ENCODE assay signal across 8 cellular contexts in the genomic region with DNA sequence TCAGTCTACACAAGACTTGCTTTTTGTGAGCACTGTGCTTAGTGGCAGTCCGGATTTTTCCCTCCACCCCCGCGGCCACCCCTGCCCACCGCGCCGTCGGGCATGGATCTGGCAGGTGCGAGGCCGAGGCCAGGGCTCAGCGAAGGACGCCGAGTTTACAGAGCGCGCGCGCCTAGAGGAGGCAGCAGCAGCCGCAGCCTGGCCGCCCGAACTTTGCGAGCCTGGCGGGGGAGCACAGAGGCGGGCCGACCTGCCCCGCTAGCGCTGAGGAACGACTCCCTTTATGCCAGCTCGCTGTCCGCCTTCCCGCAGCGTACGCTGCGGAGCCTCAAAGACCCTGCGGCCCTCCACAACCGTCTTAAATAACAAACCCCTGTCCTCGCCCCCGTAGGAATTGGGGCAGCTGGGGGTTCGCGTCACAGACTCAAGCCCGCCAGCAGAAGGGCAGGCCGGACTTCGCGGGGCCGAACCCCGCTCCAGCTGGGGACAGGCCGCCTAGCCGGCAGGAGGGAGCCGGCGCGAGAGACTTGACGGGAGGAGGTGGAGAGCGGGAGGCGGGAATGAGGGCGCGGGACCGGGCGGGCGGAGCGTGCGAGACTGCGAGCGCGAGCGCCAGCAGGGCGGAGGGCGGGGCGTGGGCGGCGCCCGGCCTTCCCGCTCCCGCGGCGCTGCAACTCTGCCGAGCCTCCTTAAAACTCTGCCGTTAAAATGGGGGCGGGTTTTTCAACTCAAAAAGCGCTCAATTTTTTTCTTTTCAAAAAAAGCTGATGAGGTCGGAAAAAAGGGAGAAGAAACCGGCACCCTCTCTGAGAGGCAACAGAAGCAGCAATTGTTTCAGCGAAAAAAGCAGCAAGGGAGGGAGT. TPM values are rescaled to one million over a fixed set of nuclear protein-coding genes. Genes with fewer than 3 reads are reported as not detected.
A peak's percentile ranks its signal among the peaks of the same experiment; 100 is the strongest.
DNase-seq lines count a peak whose midpoint lies in the region; ATAC-seq and TF ChIP-seq lines count a peak whose summit lies in the region.

No MANE protein-coding gene starts in this region.

- H3K9me3 ChIP-seq in CD4-positive, CD25-positive, alpha-beta regulatory T cell (ENCODE audit: control insufficient read depth in 2 of 2, low read length in 2 of 2): no peaks in the 10 kb centered on the region
- no peaks in the 10 kb centered on the region for H3K9me3 ChIP-seq in mesenchymal stem cell (ENCODE audit: control insufficient read depth, low read length)

- H2BK12ac ChIP-seq in mesenchymal stem cell (ENCODE audit: low read length in 2 of 2): peak overlapping the region; percentile 31 to 84

- H3K4me2 ChIP-seq in mesenchymal stem cell (ENCODE audit: low read length, poor library complexity, severe bottlenecking): peak overlapping the region; percentile 99

- peak overlapping the region; percentile 66 for H2BK5ac ChIP-seq in mesenchymal stem cell (ENCODE audit: low read depth, low read length, poor library complexity, severe bottlenecking)

- peak overlapping the region; percentile 96 for H2AFZ ChIP-seq in mesenchymal stem cell (ENCODE audit: low read depth, low read length)

- peak overlapping the region in 1 of 2 experiments; percentile 94 for H3K4ac ChIP-seq in mesenchymal stem cell (ENCODE audit: low read depth in 1 of 2, low read length in 2 of 2)

- H3K4me1 ChIP-seq in CD4-positive, CD25-positive, alpha-beta regulatory T cell (ENCODE audit: control insufficient read depth, insufficient read depth, low read length, poor library complexity, severe bottlenecking): peaks cover 38% of the 10 kb centered on the region
- peaks cover 1% of the 10 kb centered on the region for H3K4me1 ChIP-seq in mesenchymal stem cell (ENCODE audit: control insufficient read depth, insufficient read depth, low read depth, low read length)

- H3K36me3 ChIP-seq in CD4-positive, CD25-positive, alpha-beta regulatory T cell (ENCODE audit: control insufficient read depth, insufficient read depth, low read length): no peaks in the 10 kb centered on the region
- no peaks in the 10 kb centered on the region for H3K36me3 ChIP-seq in mesenchymal stem cell (ENCODE audit: control insufficient read depth in 1 of 2, insufficient read depth in 2 of 2, low read depth in 1 of 2, low read length in 2 of 2)

- peak overlapping the region; percentile 89 for H3K9ac ChIP-seq in mesenchymal stem cell (ENCODE audit: low read length)

- H4K91ac ChIP-seq in mesenchymal stem cell (ENCODE audit: low read length): peak overlapping the region; percentile 68

- no peaks in the 10 kb centered on the region for H3K9me3 Mint-ChIP-seq in CD4-positive, CD25-positive, alpha-beta regulatory T cell

- no peaks in the 10 kb centered on the region for H3K36me3 Mint-ChIP-seq in CD4-positive, CD25-positive, alpha-beta regulatory T cell

- H4K8ac ChIP-seq in mesenchymal stem cell (ENCODE audit: low read length): peak overlapping the region; percentile 88

- peaks cover 3% of the 10 kb centered on the region for H3K79me1 ChIP-seq in mesenchymal stem cell (replicated peaks; ENCODE audit: low read length, poor library complexity, severe bottlenecking)

- no peak overlapping the region for H2BK15ac ChIP-seq in mesenchymal stem cell (ENCODE audit: low read depth, poor library complexity, severe bottlenecking)

- H3K27ac Mint-ChIP-seq in CD4-positive, CD25-positive, alpha-beta regulatory T cell: peak overlapping the region; percentile 76 to 97 (median 94)

- peak overlapping the region; percentile 98 to 100 (median 98) for H3K4me3 Mint-ChIP-seq in CD4-positive, CD25-positive, alpha-beta regulatory T cell

- H3K27ac ChIP-seq in CD4-positive, CD25-positive, alpha-beta regulatory T cell (ENCODE audit: insufficient read depth, low read length, poor library complexity, severe bottlenecking): peak overlapping the region; percentile 92
- H3K27ac ChIP-seq in HL-60 (replicated peaks) (peak overlapping the region; percentile 96), mesenchymal stem cell (ENCODE audit: low read length, poor library complexity, severe bottlenecking) (peak overlapping the region; percentile 94)

- TF ChIP-seq CTCF in HL-60 (IDR thresholded peaks at IDR 0.05; ENCODE audit: insufficient read depth, low read length): no peak

- peak overlapping the region; percentile 91 to 92 for H3K18ac ChIP-seq in mesenchymal stem cell (ENCODE audit: low read depth in 1 of 2, low read length in 2 of 2)

- H3K4me3 ChIP-seq in CD4-positive, CD25-positive, alpha-beta regulatory T cell (ENCODE audit: low read depth, low read length): peak overlapping the region; percentile 90
- H3K4me3 ChIP-seq in HL-60 (replicated peaks; ENCODE audit: insufficient read depth, low read length) (peak overlapping the region; percentile 66), mesenchymal stem cell (ENCODE audit: insufficient read depth in 1 of 2, low read depth in 1 of 2, low read length in 2 of 2) (peak overlapping the region; percentile 73 to 92)

- H3K14ac ChIP-seq in mesenchymal stem cell (ENCODE audit: low read length in 2 of 2): peak overlapping the region in 1 of 2 experiments; percentile 75

- H3K27me3 ChIP-seq in CD4-positive, CD25-positive, alpha-beta regulatory T cell (ENCODE audit: control insufficient read depth, insufficient read depth, low read length): no peaks in the 10 kb centered on the region
- no peaks in the 10 kb centered on the region for H3K27me3 ChIP-seq in HL-60 (ENCODE audit: insufficient read depth, poor library complexity, severe bottlenecking)
- H3K27me3 ChIP-seq in mesenchymal stem cell (ENCODE audit: control insufficient read depth in 1 of 2, insufficient read depth in 1 of 2, low read length in 2 of 2): no peaks in the 10 kb centered on the region

- peaks cover 7 to 32% (median 16%) of the 10 kb centered on the region in 4 donors for H3K4me1 Mint-ChIP-seq in CD4-positive, CD25-positive, alpha-beta regulatory T cell

- no peak overlapping the region for H2AK5ac ChIP-seq in mesenchymal stem cell (ENCODE audit: low read length, severe bottlenecking)

- DNase-seq in CD4-positive, CD25-positive, alpha-beta regulatory T cell: peak; percentile 82 to 91 (median 86)
- DNase-seq in HL-60 (ENCODE audit: low read depth in 1 of 2, low spot score in 1 of 2) (peak; percentile 72 to 93), NCI-H82 treated with DMSO at 0.1 percent for 48 hours (lab: John Stamatoyannopoulos, UW; ENCODE audit: unreplicated experiment) (peak; percentile 70), mesenchymal stem cell (peak; percentile 91)
- DNase-seq in activated CD8-positive, alpha-beta memory T cell treated with anti-CD3 and anti-CD28 coated beads for 24 hours: peak; percentile 89
- DNase-seq in effector CD8-positive, alpha-beta T cell (lab: John Stamatoyannopoulos, UW): peak; percentile 71
- peak; percentile 51 for DNase-seq in stimulated activated CD8-positive, alpha-beta memory T cell treated with anti-CD3 and anti-CD28 coated beads, Interleukin-12 subunit alpha, Interleukin-12 subunit beta, amount 100 ng/mL, for 24 hours (ENCODE audit: extremely low read depth)

- H2BK120ac ChIP-seq in mesenchymal stem cell (ENCODE audit: low read depth, low read length): no peak overlapping the region

- ATAC-seq in CD4-positive, CD25-positive, alpha-beta regulatory T cell (ENCODE audit: low read depth in 2 of 2): peak; percentile 83 to 85
- peak; percentile 64 for ATAC-seq in GM19452 (IDR thresholded peaks at IDR 0.05; ENCODE audit: unreplicated experiment)

- H3K23ac ChIP-seq in mesenchymal stem cell (ENCODE audit: low read length in 2 of 2): peak overlapping the region in 1 of 2 experiments; percentile 89

- peaks cover 4% of the 10 kb centered on the region for H3K27me3 Mint-ChIP-seq in CD4-positive, CD25-positive, alpha-beta regulatory T cell

- WGBS in mesenchymal stem cell: under 1% methylated on average over 72 of the region's 80 CpGs

RNA-seq across cellular contexts. Expression of a gene that starts 1.8 kb away (rescaled TPM):
- 12.6 TPM for total RNA-seq in CD4-positive, CD25-positive, alpha-beta regulatory T cell
- 10 to 100 TPM; 11.8 to 26.2 (median 20.6) TPM for polyA plus RNA-seq in CD4-positive, CD25-positive, alpha-beta regulatory T cell
- 2.0 TPM for polyA plus RNA-seq in mesenchymal stem cell (2013, experiment 1 of 2)
- 2.1 TPM for polyA plus RNA-seq in mesenchymal stem cell (2013, experiment 2 of 2)

RNA-seq across cellular contexts. Expression of a gene that starts 8.2 kb away (rescaled TPM):
- 56.6 TPM for total RNA-seq in CD4-positive, CD25-positive, alpha-beta regulatory T cell
- polyA plus RNA-seq in CD4-positive, CD25-positive, alpha-beta regulatory T cell: 10 to 100 TPM; 28.9 to 58.2 (median 42.9) TPM
- polyA plus RNA-seq in mesenchymal stem cell (2013, experiment 1 of 2): 19.1 TPM
- 19.9 TPM for polyA plus RNA-seq in mesenchymal stem cell (2013, experiment 2 of 2)

Comparison
In these comparisons a context has a peak if more than half of its experiments do, and no peak if none do; other contexts are left out.
1. Peak in every context shown above with its lines: DNase-seq, ATAC-seq, H3K4me3 ChIP-seq and H3K27ac ChIP-seq.